ENCODE assay signal across 21 cellular contexts in genomic region chr1:82567308-82567707, GRCh38.
DNase-seq lines count a peak whose midpoint lies in the region; ATAC-seq, FAIRE-seq and TF ChIP-seq lines count a peak whose summit lies in the region.
"Had no signal": no experiment of that assay in that cellular context is flagged by ENCODE, and none has a peak within 500 bp of the region (broad histone marks: within the 10 kb centered on the region; RNA-seq: fewer than 3 reads in every experiment).

No MANE protein-coding gene starts in this region.

- H3K79me2 ChIP-seq in astrocyte (ENCODE audit: insufficient read depth, low read length) (no peaks in the 10 kb centered on the region), smooth muscle cell (ENCODE audit: low read depth) (no peaks in the 10 kb centered on the region)

- FAIRE-seq in astrocyte (lab: Jason Lieb, UNC): no peak
- FAIRE-seq: H54 had no signal

- no peaks in the 10 kb centered on the region for H3K36me3 Mint-ChIP-seq in astrocyte (ENCODE audit: low read depth, unreplicated experiment)
- H3K36me3 Mint-ChIP-seq in WTC11: no peaks in the 10 kb centered on the region
- H3K36me3 Mint-ChIP-seq: CD8-positive, alpha-beta memory T cell had no signal

- H2AFZ ChIP-seq in astrocyte (ENCODE audit: low read depth, low read length) (no peak overlapping the region), smooth muscle cell (ENCODE audit: low read depth) (no peak overlapping the region)

- no peaks in the 10 kb centered on the region for H3K9me3 ChIP-seq in astrocyte (ENCODE audit: insufficient read depth, low read depth, low read length)
- H3K9me3 ChIP-seq in smooth muscle cell (replicated peaks; ENCODE audit: low read depth): no peaks in the 10 kb centered on the region

- CTCF ChIA-PET in WTC11 (lab: Charles Lee): no interaction called here

- no peaks in the 10 kb centered on the region for H3F3A ChIP-seq in smooth muscle cell (ENCODE audit: low read depth)

- H3K27ac Mint-ChIP-seq in astrocyte (ENCODE audit: unreplicated experiment) (no peak overlapping the region), WTC11 (no peak overlapping the region)
- H3K27ac Mint-ChIP-seq: CD8-positive, alpha-beta memory T cell had no signal

- H3K27me3 Mint-ChIP-seq in astrocyte (ENCODE audit: low read depth, unreplicated experiment): no peaks in the 10 kb centered on the region
- no peaks in the 10 kb centered on the region for H3K27me3 Mint-ChIP-seq in WTC11 (ENCODE audit: low read depth)
- H3K27me3 Mint-ChIP-seq: CD8-positive, alpha-beta memory T cell had no signal

- 25% methylated on average over 3 of the region's 3 CpGs for WGBS in smooth muscle cell (ENCODE audit: low lambda C conversion rate)

- H3K4me3 ChIP-seq in astrocyte (ENCODE audit: insufficient read depth, low read depth, low read length): no peak overlapping the region
- H3K4me3 ChIP-seq in smooth muscle cell: no peak overlapping the region

- no peak for ATAC-seq in WTC11
- ATAC-seq: SK-N-SH treated with all-trans-retinoic acid at 6 μM for 48 hours had no signal

- no peaks in the 10 kb centered on the region for H3K27me3 ChIP-seq in astrocyte (ENCODE audit: insufficient read depth, low read length)
- no peaks in the 10 kb centered on the region for H3K27me3 ChIP-seq in smooth muscle cell (ENCODE audit: low read depth)

- H3K4me2 ChIP-seq in astrocyte (ENCODE audit: low read length): no peak overlapping the region
- H3K4me2 ChIP-seq in smooth muscle cell: peak overlapping the region; percentile 55

- H3K9ac ChIP-seq in astrocyte (ENCODE audit: low read length): no peak overlapping the region
- no peak overlapping the region for H3K9ac ChIP-seq in smooth muscle cell (ENCODE audit: low read depth)

- H3K4me1 Mint-ChIP-seq in astrocyte (ENCODE audit: low read depth, unreplicated experiment) (peaks cover 12% of the 10 kb centered on the region), WTC11 (peaks cover 17% of the 10 kb centered on the region)
- H3K4me1 Mint-ChIP-seq: CD8-positive, alpha-beta memory T cell had no signal

- H3K27ac ChIP-seq in astrocyte (ENCODE audit: low read depth, low read length) (no peak overlapping the region), smooth muscle cell (ENCODE audit: low read depth) (no peak overlapping the region)
- H3K27ac ChIP-seq: HL-60, RWPE1 had no signal

- H3K4me1 ChIP-seq in astrocyte (ENCODE audit: insufficient read depth, low read length): peaks cover 12% of the 10 kb centered on the region
- peaks cover 22% of the 10 kb centered on the region for H3K4me1 ChIP-seq in smooth muscle cell (ENCODE audit: low read depth)

- POLR2A ChIA-PET in WTC11 (lab: Charles Lee): no interaction called here

- TF ChIP-seq CTCF in astrocyte (IDR thresholded peaks at IDR 0.05; ENCODE audit: insufficient read depth, low read depth, low read length) (no peak), smooth muscle cell (IDR thresholded peaks at IDR 0.05; ENCODE audit: borderline replicate concordance, insufficient read depth, poor library complexity, severe bottlenecking) (no peak), WTC11 (IDR thresholded peaks at IDR 0.05) (no peak)

- DNase-seq in NAMALWA (ENCODE audit: low spot score): peak; percentile 34
- DNase-seq in astrocyte (ENCODE audit: low read depth): peak; percentile 3
- DNase-seq in left kidney (ENCODE audit: low read depth, low spot score): peak; percentile 24
- DNase-seq in smooth muscle cell (lab: John Stamatoyannopoulos, UW; ENCODE audit: unreplicated experiment): no peak
- DNase-seq in NK-92 (lab: John Stamatoyannopoulos, UW; ENCODE audit: unreplicated experiment): no peak
- no peak for DNase-seq in WTC11 (ENCODE audit: low spot score)
- DNase-seq in DMS153 (lab: John Stamatoyannopoulos, UW): no peak
- DNase-seq: C1 segment of cervical spinal cord; CD8-positive, alpha-beta memory T cell; DMS79 treated with DMSO at 0.1 percent for 48 hours; KBM-7; NCI-H1092 treated with DMSO at 0.1 percent for 48 hours; NCI-H1436 treated with DMSO at 0.1 percent for 48 hours; NCI-H1930; NCI-H2227 treated with DMSO at 0.1 percent for 48 hours; NCI-H510A; T-helper 1 cell had no signal

- H3K36me3 ChIP-seq in astrocyte (ENCODE audit: insufficient read depth, low read length): no peaks in the 10 kb centered on the region
- no peaks in the 10 kb centered on the region for H3K36me3 ChIP-seq in smooth muscle cell (ENCODE audit: low read depth)

- H3K9me3 Mint-ChIP-seq in astrocyte (ENCODE audit: unreplicated experiment): peaks cover 2% of the 10 kb centered on the region
- H3K9me3 Mint-ChIP-seq in WTC11: 0 out of 2 replicates have a peak, but pooled peaks cover 4% of the 10 kb centered on the region

- H3K4me3 Mint-ChIP-seq in astrocyte (ENCODE audit: unreplicated experiment) (no peak overlapping the region), WTC11 (no peak overlapping the region)
- H3K4me3 Mint-ChIP-seq: CD8-positive, alpha-beta memory T cell had no signal

- H4K20me1 ChIP-seq in astrocyte (ENCODE audit: insufficient read depth, low read length) (no peaks in the 10 kb centered on the region), smooth muscle cell (ENCODE audit: low read depth) (no peaks in the 10 kb centered on the region)

TF ChIP-seq in WTC11, 78 proteins besides CTCF, POLR2A, EP300 and RAD21:
- TF ChIP-seq ZNF121 (CRISPR knock-in tag; IDR thresholded peaks at IDR 0.05): no peak
- no peak for TF ChIP-seq PREB (CRISPR knock-in tag; IDR thresholded peaks at IDR 0.05; ENCODE audit: borderline replicate concordance)
- TF ChIP-seq AR (CRISPR knock-in tag; IDR thresholded peaks at IDR 0.05): no peak
- no peak for TF ChIP-seq ZNF232 (CRISPR knock-in tag; IDR thresholded peaks at IDR 0.05)
- TF ChIP-seq FOXP1 (CRISPR knock-in tag; IDR thresholded peaks at IDR 0.05; ENCODE audit: borderline replicate concordance): no peak
- no peak for TF ChIP-seq KAT7 (CRISPR knock-in tag; IDR thresholded peaks at IDR 0.05; ENCODE audit: borderline replicate concordance)
- TF ChIP-seq SP1 (CRISPR knock-in tag; conservative IDR thresholded peaks at IDR 0.05): no peak
- no peak for TF ChIP-seq ZNF219 (CRISPR knock-in tag; IDR thresholded peaks at IDR 0.05; ENCODE audit: borderline replicate concordance)
- TF ChIP-seq HMGXB4 (CRISPR knock-in tag; IDR thresholded peaks at IDR 0.05): no peak
- no peak for TF ChIP-seq TP53 (CRISPR knock-in tag; IDR thresholded peaks at IDR 0.05)

Comparison
In these comparisons a context has a peak if more than half of its experiments do, and no peak if none do; other contexts are left out.
1. DNase-seq: peak in NAMALWA (single experiment), astrocyte (single experiment) and left kidney (single experiment); none in smooth muscle cell (single experiment), NK-92 (single experiment), WTC11 (single experiment) and DMS153 (single experiment).